Comparison of ENCODE assay signal across 8 cellular contexts in genomic region chr16:29877266-29877961, GRCh38.
A peak's percentile ranks its signal among the peaks of the same experiment; 100 is the strongest.
DNase-seq lines count a peak whose midpoint lies in the region; ATAC-seq and TF ChIP-seq lines count a peak whose summit lies in the region.

No MANE protein-coding gene starts in this region.

- H3K79me2 ChIP-seq in KMS-11 (ENCODE audit: insufficient read depth, low read depth) = no peaks in the 10 kb centered on the region

- H3K4me1 ChIP-seq in KMS-11 (ENCODE audit: low read depth, poor library complexity, severe bottlenecking) = no peaks in the 10 kb centered on the region

- TF ChIP-seq CTCF in KMS-11 (conservative IDR thresholded peaks at IDR 0.05; ENCODE audit: low read depth, low read length) = no peak

- ATAC-seq in GM19328 (IDR thresholded peaks at IDR 0.05; ENCODE audit: unreplicated experiment) = no peak

- H3K4me3 ChIP-seq in KMS-11 (IDR thresholded peaks at IDR 0.05; ENCODE audit: insufficient read depth, low read depth, low read length) = no peak overlapping the region

- peak overlapping the region; percentile 62 for H2AFZ ChIP-seq in KMS-11 (ENCODE audit: low read depth)

- peak; percentile 56 for DNase-seq in DMS53 treated with DMSO at 0.1 percent for 48 hours (lab: John Stamatoyannopoulos, UW; ENCODE audit: unreplicated experiment)
- peak; percentile 46 for DNase-seq in activated T-cell treated with anti-CD3 and anti-CD28 coated beads, Interleukin-2, amount 50 U/mL, for 1 hour
- DNase-seq in iPS DF 4.7 (ENCODE audit: extremely low read depth, low spot score) = peak; percentile 100
- peak; percentile 40 to 74 (median 64) for DNase-seq in stimulated activated CD4-positive, alpha-beta T cell treated with anti-CD3 and anti-CD28 coated beads, TNF-alpha, amount 100 ng/mL, for 48 hours (ENCODE audit: low read depth in 3 of 3)
- DNase-seq in effector CD4-positive, alpha-beta T cell = no peak
- no peak for DNase-seq in NK-92 treated with Interleukin-12 subunit alpha and Interleukin-12 subunit beta, amount 100 ng/mL, for 24 hours (lab: John Stamatoyannopoulos, UW)

- no peak overlapping the region for H3K9ac ChIP-seq in KMS-11

- peaks cover 15% of the 10 kb centered on the region; the same call in 1 of the 2 replicates for H3K27me3 ChIP-seq in KMS-11 (ENCODE audit: insufficient read depth, low read depth)

- H3K27ac ChIP-seq in KMS-11 = no peak overlapping the region

- H4K20me1 ChIP-seq in KMS-11 (ENCODE audit: insufficient read depth) = no peaks in the 10 kb centered on the region

- peak overlapping the region; percentile 41; the same call in 1 of the 2 replicates for H3K4me2 ChIP-seq in KMS-11

- no peaks in the 10 kb centered on the region for H3K36me3 ChIP-seq in KMS-11 (ENCODE audit: insufficient read depth)

Comparison
In these comparisons a context has a peak if more than half of its experiments do, and no peak if none do; other contexts are left out.
1. DNase-seq: peak in DMS53 treated with DMSO at 0.1 percent for 48 hours (single experiment), activated T-cell treated with anti-CD3 and anti-CD28 coated beads, Interleukin-2, amount 50 U/mL, for 1 hour (single experiment), iPS DF 4.7 (single experiment) and stimulated activated CD4-positive, alpha-beta T cell treated with anti-CD3 and anti-CD28 coated beads, TNF-alpha, amount 100 ng/mL, for 48 hours (3 of 3); none in effector CD4-positive, alpha-beta T cell (single experiment) and NK-92 treated with Interleukin-12 subunit alpha and Interleukin-12 subunit beta, amount 100 ng/mL, for 24 hours (single experiment).